18 cellular contexts compared by ENCODE assay signal in the genomic region with DNA sequence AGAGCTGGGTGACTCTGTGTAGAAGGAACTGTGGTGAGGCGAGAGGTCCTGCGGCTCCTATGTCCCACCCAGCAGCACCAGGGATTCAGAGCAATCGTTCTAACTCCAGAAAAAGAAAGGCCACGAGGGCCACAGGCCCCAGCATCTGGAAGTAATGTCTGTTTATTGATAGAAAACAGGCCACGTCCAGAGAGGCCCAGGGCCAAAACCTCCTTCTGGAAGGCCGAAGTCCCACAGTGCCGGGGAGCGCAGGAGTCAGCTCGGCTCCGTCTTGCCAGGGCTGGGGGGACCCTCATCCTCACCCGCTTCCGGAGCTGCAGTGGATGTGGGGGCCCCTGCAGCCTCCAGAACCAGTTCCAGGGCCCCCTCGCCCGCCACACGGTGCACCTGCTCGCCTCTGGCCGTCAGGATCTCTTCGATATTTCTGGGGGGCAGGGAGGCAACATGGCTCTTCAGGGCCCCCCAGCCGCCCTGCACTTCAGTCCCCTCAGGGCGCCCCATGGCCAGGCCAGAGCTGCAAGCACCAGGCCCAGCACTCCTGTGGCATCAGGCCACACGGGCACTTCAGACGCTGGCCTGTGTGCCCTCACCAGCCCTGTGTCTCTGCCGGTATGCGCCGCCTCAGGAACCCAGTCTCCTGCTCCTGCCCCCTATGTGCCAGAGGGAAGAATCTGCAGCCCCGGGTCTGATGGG. TPM values are rescaled to one million over a fixed set of nuclear protein-coding genes. Genes with fewer than 3 reads are reported as not detected.
A peak's percentile ranks its signal among the peaks of the same experiment; 100 is the strongest.
DNase-seq lines count a peak whose midpoint lies in the region; TF ChIP-seq lines count a peak whose summit lies in the region.
"Had no signal": no experiment of that assay in that cellular context is flagged by ENCODE, and none has a peak within 500 bp of the region (broad histone marks: within the 10 kb centered on the region; RNA-seq: fewer than 3 reads in every experiment).

No MANE protein-coding gene starts in this region.

- DNase-seq in AG10803 (ENCODE audit: low read depth) (peak; percentile 58), fibroblast of mammary gland (ENCODE audit: low read depth) (peak; percentile 45), neural crest cell (ENCODE audit: low read depth, low spot score) (no peak), thyroid gland (no peak), COLO829 (ENCODE audit: low spot score) (no peak), AML-193 (lab: John Stamatoyannopoulos, UW) (no peak)
- DNase-seq in stimulated activated naive CD4-positive, alpha-beta T cell (lab: John Stamatoyannopoulos, UW): no peak
- DNase-seq: activated CD4-positive, alpha-beta memory T cell treated with anti-CD3 and anti-CD28 coated beads, Interleukin-2, amount 10 ng/mL, durations not matched to agents 7 days and 5 days; activated effector memory CD4-positive, alpha-beta T cell treated with anti-CD3 and anti-CD28 coated beads, Interleukin-2, amount 50 U/mL, for 16 hours; brain microvascular endothelial cell; DMS79; NCI-H1930; occipital lobe; stimulated activated CD4-positive, alpha-beta T cell treated with anti-CD3 and anti-CD28 coated beads, Interleukin-15, amount 100 ng/mL, for 24 hours; T1000 had no signal

- H3K36me3 Mint-ChIP-seq in neural crest cell (ENCODE audit: low read depth): no peaks in the 10 kb centered on the region

- H3K4me1 ChIP-seq in Loucy (ENCODE audit: insufficient read depth, low read length, poor library complexity, severe bottlenecking): peaks cover 6% of the 10 kb centered on the region
- peaks cover 8 to 15% of the 10 kb centered on the region in 2 donors for H3K4me1 ChIP-seq in thyroid gland

- no peak overlapping the region for H3K27ac Mint-ChIP-seq in neural crest cell (ENCODE audit: unreplicated experiment)

- TF ChIP-seq CTCF in AG10803 (conservative IDR thresholded peaks at IDR 0.05; ENCODE audit: low read length): no peak; the same call in 1 of the 2 replicates
- TF ChIP-seq CTCF in Loucy (conservative IDR thresholded peaks at IDR 0.05; ENCODE audit: low read length): no peak
- no peak for TF ChIP-seq CTCF in fibroblast of mammary gland (conservative IDR thresholded peaks at IDR 0.05; ENCODE audit: control insufficient read depth, insufficient read depth, low read depth, low read length)
- TF ChIP-seq CTCF in neural crest cell (conservative IDR thresholded peaks at IDR 0.05): no peak
- TF ChIP-seq CTCF in thyroid gland (IDR thresholded peaks at IDR 0.05): no peak

- peaks cover 5% of the 10 kb centered on the region for H3K4me1 Mint-ChIP-seq in neural crest cell

- no peaks in the 10 kb centered on the region for H3K9me3 Mint-ChIP-seq in neural crest cell
- H3K9me3 Mint-ChIP-seq: activated CD4-positive, alpha-beta memory T cell treated with anti-CD3 and anti-CD28 coated beads, Interleukin-2, amount 10 ng/mL, durations not matched to agents 7 days and 5 days had no signal

- H3K27me3 Mint-ChIP-seq in neural crest cell (ENCODE audit: low read depth): peaks cover 6% of the 10 kb centered on the region
- H3K27me3 Mint-ChIP-seq: activated CD4-positive, alpha-beta memory T cell treated with anti-CD3 and anti-CD28 coated beads, Interleukin-2, amount 10 ng/mL, durations not matched to agents 7 days and 5 days had no signal

- TF ChIP-seq POLR2A in thyroid gland (IDR thresholded peaks at IDR 0.05): no peak

- H3K4me2 ChIP-seq in Loucy (ENCODE audit: low read depth, low read length, poor library complexity, severe bottlenecking): peak overlapping the region; percentile 58

- no peak overlapping the region for H3K27ac ChIP-seq in thyroid gland
- H3K27ac ChIP-seq: brain microvascular endothelial cell had no signal

- no peaks in the 10 kb centered on the region for H3K9me3 ChIP-seq in Loucy (ENCODE audit: insufficient read depth, low read depth, low read length)
- no peaks in the 10 kb centered on the region for H3K9me3 ChIP-seq in thyroid gland
- H3K9me3 ChIP-seq: thoracic aorta had no signal

- H3K9ac ChIP-seq in Loucy (ENCODE audit: low read depth, low read length, poor library complexity, severe bottlenecking): no peak overlapping the region

- 78 to 85% methylated on average over 11 to 23 of the region's 26 CpGs for WGBS in thyroid gland, 2 donors

- no peaks in the 10 kb centered on the region for H3K9me2 ChIP-seq in Loucy (replicated peaks; ENCODE audit: low read depth, low read length)

- peak overlapping the region; percentile 40 for H3K4me3 ChIP-seq in AG10803 (ENCODE audit: low read length)
- H3K4me3 ChIP-seq in Loucy (ENCODE audit: low read length, poor library complexity, severe bottlenecking): no peak overlapping the region
- no peak overlapping the region for H3K4me3 ChIP-seq in fibroblast of mammary gland (ENCODE audit: control insufficient read depth, low read depth, low read length)
- H3K4me3 ChIP-seq in thyroid gland (replicated peaks in 1 of 3): no peak overlapping the region

- no peak overlapping the region for H2AFZ ChIP-seq in Loucy (ENCODE audit: low read length)

- H3K4me3 Mint-ChIP-seq in neural crest cell: peak overlapping the region; percentile 91

- intact Hi-C loops in thyroid gland (cut with DNase I): loop anchor here (10.0 kb wide), 1 partner anchor 237 kb away; no protein-coding TSS in a partner anchor

- H3K36me3 ChIP-seq in Loucy (ENCODE audit: insufficient read depth, low read length) (no peaks in the 10 kb centered on the region), thyroid gland (no peaks in the 10 kb centered on the region)

- no peaks in the 10 kb centered on the region for H3K79me2 ChIP-seq in Loucy (ENCODE audit: insufficient read depth, low read length)

- H3K27me3 ChIP-seq in Loucy (ENCODE audit: insufficient read depth, low read length, poor library complexity, severe bottlenecking) (no peaks in the 10 kb centered on the region), thyroid gland (no peaks in the 10 kb centered on the region)
- H3K27me3 ChIP-seq: brain microvascular endothelial cell had no signal

- no peaks in the 10 kb centered on the region for H3F3A ChIP-seq in Loucy (ENCODE audit: low read depth)

- H4K20me1 ChIP-seq in Loucy (ENCODE audit: insufficient read depth, low read length, poor library complexity, severe bottlenecking): peaks cover 7% of the 10 kb centered on the region

RNA-seq across cellular contexts. Expression of gene DNLZ, which starts 1.6 kb away (rescaled TPM):
- total RNA-seq in neural crest cell (21.3 and 21.7 TPM in 2 replicates), thyroid gland (10 to 100 TPM; 16.2 to 58.4 (median 23.1) TPM)

RNA-seq across cellular contexts. Expression of gene CARD9, which starts 11.6 kb away (rescaled TPM):
- 1.3 and 1.4 TPM in 2 replicates for total RNA-seq in neural crest cell
- 1 to 10 TPM in 1 of 4 donors, under 1 TPM in 3; 0.27 to 1.5 (median 0.74) TPM for total RNA-seq in thyroid gland
- total RNA-seq: RPMI7951 had no signal

RNA-seq across cellular contexts. Expression of gene GPSM1, which starts 34.6 kb away (rescaled TPM):
- total RNA-seq in neural crest cell (50.8 and 56.7 TPM in 2 replicates), thyroid gland (10 to 100 TPM in 3 of 4 donors, 1 to 10 TPM in 1; 5.9 to 18.1 (median 12.2) TPM)

RNA-seq across cellular contexts. Expression of gene SNAPC4, which starts 38.1 kb away (rescaled TPM):
- 18.2 and 19.0 TPM in 2 replicates for total RNA-seq in neural crest cell
- 1 to 10 TPM; 7.0 to 8.0 (median 7.5) TPM for total RNA-seq in thyroid gland

RNA-seq across cellular contexts. Expression of gene ENTR1, which starts 48.5 kb away (rescaled TPM):
- total RNA-seq in neural crest cell: 84.1 and 89.3 TPM in 2 replicates
- total RNA-seq in thyroid gland: 10 to 100 TPM; 27.9 to 46.1 (median 33.9) TPM

Comparison
In these comparisons a context has a peak if more than half of its experiments do, and no peak if none do; other contexts are left out.
1. DNase-seq: peak in AG10803 (single experiment) and fibroblast of mammary gland (single experiment); none in neural crest cell (single experiment), stimulated activated naive CD4-positive, alpha-beta T cell (0 of 6), thyroid gland (0 of 2), COLO829 (single experiment) and AML-193 (0 of 2).